Comparison of ENCODE assay signal across 8 cellular contexts in genomic region chr17:74368341-74369152, GRCh38. TPM values are rescaled to one million over a fixed set of nuclear protein-coding genes. Genes with fewer than 3 reads are reported as not detected.
A peak's percentile ranks its signal among the peaks of the same experiment; 100 is the strongest.
DNase-seq lines count a peak whose midpoint lies in the region; ATAC-seq and TF ChIP-seq lines count a peak whose summit lies in the region.

No MANE protein-coding gene starts in this region.

- H3K27me3 ChIP-seq in BE2C, result no peaks in the 10 kb centered on the region
- no peaks in the 10 kb centered on the region for H3K27me3 ChIP-seq in H7 (ENCODE audit: control insufficient read depth, insufficient read depth, low read length)
- H3K27me3 ChIP-seq in PC-3 (ENCODE audit: low read length), result 0 out of 2 replicates have a peak, but pooled peaks cover 6% of the 10 kb centered on the region
- H3K27me3 ChIP-seq in esophagus squamous epithelium, result peaks cover 0 to 56% (median 0%) of the 10 kb centered on the region in 4 donors

- H3K9me3 Mint-ChIP-seq in activated T-cell treated with anti-CD3 and anti-CD28 coated beads, Interleukin-2, amount 50 U/mL, for 4 hours, result no peaks in the 10 kb centered on the region
- no peaks in the 10 kb centered on the region for H3K9me3 Mint-ChIP-seq in nephron progenitor cell

- no peaks in the 10 kb centered on the region for H3F3A ChIP-seq in PC-3 (ENCODE audit: low read length, unreplicated experiment)

- H3K4me3 ChIP-seq in BE2C (ENCODE audit: low read depth, low read length), result peak overlapping the region; percentile 16
- H3K4me3 ChIP-seq in H7 (ENCODE audit: insufficient read depth, low read depth, low read length), result no peak overlapping the region
- no peak overlapping the region for H3K4me3 ChIP-seq in PC-3 (ENCODE audit: low read length)
- peak overlapping the region in 1 of 4 donors; percentile 13 for H3K4me3 ChIP-seq in esophagus squamous epithelium

- H3K27ac Mint-ChIP-seq in nephron progenitor cell, result no peak overlapping the region

- H3K9ac ChIP-seq in PC-3 (ENCODE audit: low read length), result no peak overlapping the region

- H3K36me3 ChIP-seq in BE2C (no peaks in the 10 kb centered on the region), H7 (replicated peaks; ENCODE audit: control insufficient read depth, insufficient read depth, low read length) (no peaks in the 10 kb centered on the region), PC-3 (ENCODE audit: low read depth, low read length) (no peaks in the 10 kb centered on the region), esophagus squamous epithelium (no peaks in the 10 kb centered on the region)

- H3K79me2 ChIP-seq in PC-3 (ENCODE audit: low read length), result no peaks in the 10 kb centered on the region

- TF ChIP-seq CTCF in BE2C (IDR thresholded peaks at IDR 0.05; ENCODE audit: low read depth, low read length), result peak; percentile 94
- TF ChIP-seq CTCF in PC-3 (conservative IDR thresholded peaks at IDR 0.05; ENCODE audit: low read depth, low read length), result peak; percentile 98
- peak; percentile 86 to 97 (median 92) for TF ChIP-seq CTCF in esophagus squamous epithelium (IDR thresholded peaks at IDR 0.05)
- TF ChIP-seq CTCF in nephron progenitor cell (IDR thresholded peaks at IDR 0.05), result peak; percentile 90

- BruUV-seq in PC-3 (replicated peaks; lab: Mats Ljungman, UMichigan), result no TSS peak

- peak; percentile 73 for DNase-seq in BE2C
- DNase-seq in H7, result peak; percentile 95
- DNase-seq in PC-3, result peak; percentile 84
- DNase-seq in activated T-cell treated with anti-CD3 and anti-CD28 coated beads, Interleukin-2, amount 50 U/mL, for 4 hours, result peak; percentile 74
- peak; percentile 12 for DNase-seq in esophagus squamous epithelium (lab: John Stamatoyannopoulos, UW)
- peak; percentile 82 for DNase-seq in nephron progenitor cell
- peak; percentile 11 to 74 (median 56) for DNase-seq in stimulated activated naive CD4-positive, alpha-beta T cell (lab: John Stamatoyannopoulos, UW)
- no peak for DNase-seq in NCI-H187 treated with DMSO at 0.1 percent for 48 hours (lab: John Stamatoyannopoulos, UW)

- H3K27me3 Mint-ChIP-seq in activated T-cell treated with anti-CD3 and anti-CD28 coated beads, Interleukin-2, amount 50 U/mL, for 4 hours (ENCODE audit: low read depth), result peaks cover 10% of the 10 kb centered on the region
- H3K27me3 Mint-ChIP-seq in nephron progenitor cell (ENCODE audit: low read depth, poor library complexity), result peaks cover 39% of the 10 kb centered on the region

- H3K27ac ChIP-seq in PC-3 (ENCODE audit: low read length) (no peak overlapping the region), esophagus squamous epithelium (no peak overlapping the region)

- ATAC-seq in PC-3, result peak; percentile 88
- peak; percentile 73 to 84 for ATAC-seq in activated T-cell treated with anti-CD3 and anti-CD28 coated beads, Interleukin-2, amount 50 U/mL, for 4 hours

- POLR2A ChIA-PET in PC-3 (lab: Charles Lee; ENCODE audit: unreplicated experiment), result no interaction called here

- H3K4me2 ChIP-seq in PC-3 (ENCODE audit: low read length), result peak overlapping the region; percentile 47

- intact Hi-C loops in PC-3 (cut with micrococcal nuclease) (loop anchor here (1.0 to 5.0 kb wide), 2 partner anchors 125 to 234 kb away; no protein-coding TSS in a partner anchor), esophagus squamous epithelium (cut with DNase I) (no loop called here)

- H3K4me1 Mint-ChIP-seq in activated T-cell treated with anti-CD3 and anti-CD28 coated beads, Interleukin-2, amount 50 U/mL, for 4 hours (ENCODE audit: low read depth), result peaks cover 13% of the 10 kb centered on the region
- H3K4me1 Mint-ChIP-seq in nephron progenitor cell, result peaks cover 16% of the 10 kb centered on the region

- H2AFZ ChIP-seq in PC-3 (ENCODE audit: low read length), result no peak overlapping the region

- H3K4me1 ChIP-seq in BE2C (no peaks in the 10 kb centered on the region), PC-3 (ENCODE audit: insufficient read depth, low read length) (0 out of 2 replicates have a peak, but pooled peaks cover 4% of the 10 kb centered on the region), esophagus squamous epithelium (peaks cover 0 to 14% (median 6%) of the 10 kb centered on the region in 3 donors)

- H3K36me3 Mint-ChIP-seq in activated T-cell treated with anti-CD3 and anti-CD28 coated beads, Interleukin-2, amount 50 U/mL, for 4 hours (ENCODE audit: insufficient read depth), result no peaks in the 10 kb centered on the region
- H3K36me3 Mint-ChIP-seq in nephron progenitor cell (ENCODE audit: low read depth), result no peaks in the 10 kb centered on the region

- H3K9me3 ChIP-seq in BE2C, result no peaks in the 10 kb centered on the region
- H3K9me3 ChIP-seq in PC-3 (ENCODE audit: low read length), result no peaks in the 10 kb centered on the region
- H3K9me3 ChIP-seq in esophagus squamous epithelium, result no peaks in the 10 kb centered on the region

- CTCF ChIA-PET in PC-3 (lab: Charles Lee), result interaction anchor here (0.5 to 2.6 kb wide), 8 partner anchors 11 to 300 kb away, joined by 3 to 15 read pairs (median 4); no protein-coding TSS in a partner anchor

- TF ChIP-seq POLR2A in esophagus squamous epithelium (IDR thresholded peaks at IDR 0.05), result no peak

- H3K9me2 ChIP-seq in PC-3 (replicated peaks; ENCODE audit: low read length), result no peaks in the 10 kb centered on the region

- WGBS in esophagus squamous epithelium, 2 donors, result 18 to 31% methylated on average over 4 to 8 of the region's 14 CpGs

- H4K20me1 ChIP-seq in PC-3 (ENCODE audit: low read length), result no peaks in the 10 kb centered on the region

- peak overlapping the region; percentile 32 for H3K4me3 Mint-ChIP-seq in activated T-cell treated with anti-CD3 and anti-CD28 coated beads, Interleukin-2, amount 50 U/mL, for 4 hours
- no peak overlapping the region for H3K4me3 Mint-ChIP-seq in nephron progenitor cell

RNA-seq across cellular contexts. Expression of gene GPR142, which starts 1.2 kb away (rescaled TPM):
- polyA plus RNA-seq in BE2C (2012; ENCODE audit: insufficient read depth, insufficient read length, low read depth), result not detected
- not detected in 2 replicates for total RNA-seq in H7 (2014; rRNA removed; shearing (Covaris generic))
- total RNA-seq in PC-3 (2014; rRNA removed) (not detected in 2 replicates), esophagus squamous epithelium (under 1 TPM in 1 of 4 donors, not detected in 3; 0.38 TPM)
- total RNA-seq in activated T-cell treated with anti-CD3 and anti-CD28 coated beads, Interleukin-2, amount 50 U/mL, for 4 hours, result not detected

RNA-seq across cellular contexts. Expression of gene BTBD17, which starts 6.9 kb away (rescaled TPM):
- polyA plus RNA-seq in BE2C (2012; ENCODE audit: insufficient read depth, insufficient read length, low read depth), result 1.0 TPM
- 1.3 and 1.4 TPM in 2 replicates for total RNA-seq in H7 (2014; rRNA removed; shearing (Covaris generic))
- total RNA-seq in PC-3 (2014; rRNA removed), result not detected in 2 replicates
- total RNA-seq in activated T-cell treated with anti-CD3 and anti-CD28 coated beads, Interleukin-2, amount 50 U/mL, for 4 hours, result not detected
- total RNA-seq in esophagus squamous epithelium, result not detected

RNA-seq across cellular contexts. Expression of gene KIF19, which starts 42.5 kb away (rescaled TPM):
- 0.54 TPM for polyA plus RNA-seq in BE2C (2012; ENCODE audit: insufficient read depth, insufficient read length, low read depth)
- total RNA-seq in H7 (2014; rRNA removed; shearing (Covaris generic)), result 0.52 and 1.1 TPM in 2 replicates
- total RNA-seq in PC-3 (2014; rRNA removed) (not detected in 2 replicates), esophagus squamous epithelium (under 1 TPM in 2 of 4 donors, not detected in 2; 0.12 to 0.76 TPM)
- not detected for total RNA-seq in activated T-cell treated with anti-CD3 and anti-CD28 coated beads, Interleukin-2, amount 50 U/mL, for 4 hours
